28 cellular contexts compared by ENCODE assay signal in genomic region chr1:58166417-58166816, GRCh38.
"Had no signal": no experiment of that assay in that cellular context is flagged by ENCODE, and none has a peak within 500 bp of the region (broad histone marks: within the 10 kb centered on the region; RNA-seq: fewer than 3 reads in every experiment).

No MANE protein-coding gene starts in this region.

- FAIRE-seq: colon, endometrium, endothelial cell of umbilical vein, frontal cortex had no signal

- H3K4me3 ChIP-seq: colonic mucosa, coronary artery, dorsolateral prefrontal cortex, esophagus muscularis mucosa, esophagus squamous epithelium, gastrocnemius medialis, gastroesophageal sphincter, heart left ventricle, heart right ventricle had no signal

- ATAC-seq: effector memory CD8-positive, alpha-beta T cell; esophagus mucosa; foreskin keratinocyte; gastrocnemius medialis; gastroesophageal sphincter; heart left ventricle; heart right ventricle had no signal

- H3K4me1 ChIP-seq: colonic mucosa, foreskin keratinocyte had no signal

- H3K27me3 ChIP-seq: colonic mucosa, dorsolateral prefrontal cortex, esophagus muscularis mucosa, esophagus squamous epithelium, foreskin keratinocyte, gastrocnemius medialis, gastroesophageal sphincter, heart left ventricle, heart right ventricle had no signal

- H3K9me3 ChIP-seq: colonic mucosa, esophagus muscularis mucosa, gastrocnemius medialis, gastroesophageal sphincter had no signal

- H3K27ac ChIP-seq: colonic mucosa, coronary artery, dorsolateral prefrontal cortex, epithelial cell of prostate, esophagus muscularis mucosa, esophagus squamous epithelium, foreskin keratinocyte, gastrocnemius medialis, gastroesophageal sphincter, heart left ventricle, heart right ventricle had no signal

- H3K36me3 ChIP-seq: colonic mucosa, esophagus muscularis mucosa, esophagus squamous epithelium, gastrocnemius medialis, gastroesophageal sphincter, heart left ventricle, heart right ventricle had no signal

- DNase-seq: colonic mucosa; cortex of kidney; dermis blood vessel endothelial cell; dorsolateral prefrontal cortex; effector CD4-positive, alpha-beta T cell; effector CD8-positive, alpha-beta T cell; effector memory CD4-positive, alpha-beta T cell; effector memory CD8-positive, alpha-beta T cell; endodermal cell; erythroblast; esophagus squamous epithelium; foreskin fibroblast; foreskin keratinocyte; foreskin melanocyte; gastrocnemius medialis; glutamatergic neuron; head of caudate nucleus; heart left ventricle; heart right ventricle had no signal
